Comparison of ENCODE assay signal across 10 cellular contexts in genomic region chr13:44249439-44249838, GRCh38.
DNase-seq lines count a peak whose midpoint lies in the region; ATAC-seq and TF ChIP-seq lines count a peak whose summit lies in the region.
"Had no signal": no experiment of that assay in that cellular context is flagged by ENCODE, and none has a peak within 500 bp of the region (broad histone marks: within the 10 kb centered on the region; RNA-seq: fewer than 3 reads in every experiment).

No MANE protein-coding gene starts in this region.

- peak overlapping the region; percentile 40; the same call in 1 of the 2 replicates for H3K9ac ChIP-seq in BLaER1
- H3K9ac ChIP-seq in rectal smooth muscle tissue (ENCODE audit: low read length) = no peak overlapping the region

- ATAC-seq in SK-N-SH treated with all-trans-retinoic acid at 6 μM for 48 hours (peak; percentile 66), left lobe of liver (no peak), natural killer cell (no peak), GM18858 (IDR thresholded peaks at IDR 0.05; ENCODE audit: unreplicated experiment) (no peak)

- H3K4me3 ChIP-seq in BLaER1 (no peak overlapping the region), rectal smooth muscle tissue (ENCODE audit: low read length) (no peak overlapping the region)

- H3K27me3 Mint-ChIP-seq in natural killer cell (ENCODE audit: low read depth in 2 of 2) = no peaks in the 10 kb centered on the region
- H3K27me3 Mint-ChIP-seq: central memory CD8-positive, alpha-beta T cell had no signal

- no peaks in the 10 kb centered on the region for H3K36me3 Mint-ChIP-seq in natural killer cell

- no peak overlapping the region for H3K4me3 Mint-ChIP-seq in natural killer cell
- H3K4me3 Mint-ChIP-seq: central memory CD8-positive, alpha-beta T cell had no signal

- no peaks in the 10 kb centered on the region for H3K27me3 ChIP-seq in BLaER1
- no peaks in the 10 kb centered on the region for H3K27me3 ChIP-seq in rectal smooth muscle tissue (ENCODE audit: control insufficient read depth, insufficient read depth, low read length)

- H3K9me3 Mint-ChIP-seq in natural killer cell = no peaks in the 10 kb centered on the region
- H3K9me3 Mint-ChIP-seq: central memory CD8-positive, alpha-beta T cell had no signal

- no peaks in the 10 kb centered on the region for H3K4me1 Mint-ChIP-seq in natural killer cell
- H3K4me1 Mint-ChIP-seq: central memory CD8-positive, alpha-beta T cell had no signal

- H3K36me3 ChIP-seq in BLaER1 (no peaks in the 10 kb centered on the region), rectal smooth muscle tissue (ENCODE audit: control insufficient read depth, insufficient read depth, low read length) (no peaks in the 10 kb centered on the region)

- no peak for TF ChIP-seq CTCF in natural killer cell (IDR thresholded peaks at IDR 0.05)

- peaks cover 24% of the 10 kb centered on the region for H3K4me1 ChIP-seq in BLaER1
- H3K4me1 ChIP-seq in rectal smooth muscle tissue (ENCODE audit: control insufficient read depth, insufficient read depth, low read length) = peaks cover 7% of the 10 kb centered on the region

- intact Hi-C loops in natural killer cell (cut with micrococcal nuclease) = no loop called here

- no peak overlapping the region for H3K27ac Mint-ChIP-seq in natural killer cell

- H3K27ac ChIP-seq in BLaER1 = peak overlapping the region; percentile 49
- peak overlapping the region; percentile 67 for H3K27ac ChIP-seq in rectal smooth muscle tissue (ENCODE audit: low read depth, low read length)

- H4K20me1 ChIP-seq in BLaER1 = no peaks in the 10 kb centered on the region

- DNase-seq in fibroblast of the conjunctiva (ENCODE audit: low read depth) (peak; percentile 59), left lobe of liver (ENCODE audit: low spot score) (no peak), natural killer cell (no peak), NCI-H2029 treated with DMSO at 0.1 percent for 48 hours (lab: John Stamatoyannopoulos, UW) (no peak)
- DNase-seq: midbrain had no signal

- no peaks in the 10 kb centered on the region; the same call in 1 of the 2 replicates for H3K9me3 ChIP-seq in BLaER1

- peak overlapping the region; percentile 51 for H3K4me2 ChIP-seq in BLaER1

TF ChIP-seq in SK-N-SH treated with all-trans-retinoic acid at 6 μM for 48 hours, 23 proteins besides CTCF, POLR2A, EP300 and RAD21:
- TF ChIP-seq ZFP3 (CRISPR knock-in tag; IDR thresholded peaks at IDR 0.05) (peak; percentile 78; the same call in 1 of the 2 replicates), TSHZ2 (CRISPR knock-in tag; IDR thresholded peaks at IDR 0.05) (no peak), ZC3H10 (CRISPR knock-in tag; IDR thresholded peaks at IDR 0.05) (no peak), POU6F1 (CRISPR knock-in tag; IDR thresholded peaks at IDR 0.05; ENCODE audit: borderline replicate concordance, low read depth) (no peak), ZNF565 (CRISPR knock-in tag; conservative IDR thresholded peaks at IDR 0.05; ENCODE audit: low read depth) (no peak)
